27 cellular contexts compared by ENCODE assay signal in genomic region chr5:166823360-166823759, GRCh38.
"Had no signal": no experiment of that assay in that cellular context is flagged by ENCODE, and none has a peak within 500 bp of the region (broad histone marks: within the 10 kb centered on the region; RNA-seq: fewer than 3 reads in every experiment).

No MANE protein-coding gene starts in this region.

- FAIRE-seq: urothelium cell line had no signal

- H3K4me1 ChIP-seq: neural progenitor cell, parathyroid adenoma, psoas muscle, spleen, stomach, thyroid gland, tibial nerve, upper lobe of left lung, vagina had no signal

- H3K4me2 ChIP-seq: neural progenitor cell, smooth muscle cell had no signal

- H3K9ac ChIP-seq: neural progenitor cell, parathyroid adenoma had no signal

- H3K9me3 ChIP-seq: ovary, psoas muscle, right lobe of liver, stomach, thoracic aorta, thyroid gland, tibial nerve, upper lobe of left lung, vagina had no signal

- H3K27me3 ChIP-seq: neural progenitor cell, ovary, right lobe of liver, spleen, stomach, thyroid gland, tibial nerve, upper lobe of left lung, vagina had no signal

- H2AFZ ChIP-seq: neural progenitor cell, parathyroid adenoma had no signal

- ATAC-seq: natural killer cell; psoas muscle; right cardiac atrium; stimulated activated effector memory CD8-positive, alpha-beta T cell treated with anti-CD3 and anti-CD28 coated beads, Interleukin-12 subunit alpha, Interleukin-12 subunit beta, amount 100 ng/mL, for 72 hours; stimulated activated naive B cell treated with anti-CD40 and anti-IgM and Interleukin-4, amounts not matched to agents 10 μg/mL and 1 μg/mL and 100 μg/mL, for 72 hours had no signal

- H3K4me3 ChIP-seq: neural progenitor cell, ovary, psoas muscle, right lobe of liver, skin epidermis, smooth muscle cell, spleen, stomach, thoracic aorta, thyroid gland, tibial nerve, upper lobe of left lung, vagina had no signal

- DNase-seq: natural killer cell; occipital lobe; ovary; posterior cingulate gyrus; psoas muscle; right cardiac atrium; right lobe of liver; spleen; stimulated activated CD4-positive, alpha-beta T cell treated with anti-CD3 and anti-CD28 coated beads, Interleukin-12 subunit alpha, Interleukin-12 subunit beta, amount 100 ng/mL, for 4 hours; stimulated activated CD4-positive, alpha-beta T cell treated with anti-CD3 and anti-CD28 coated beads, Interleukin-2, amount 100 ng/mL, for 24 hours; stimulated activated CD4-positive, alpha-beta T cell treated with anti-CD3 and anti-CD28 coated beads, Interleukin-2, amount 100 ng/mL, for 48 hours; stimulated activated CD4-positive, alpha-beta T cell treated with anti-CD3 and anti-CD28 coated beads, Interleukin-4, amount 100 ng/mL, for 24 hours; stimulated activated naive B cell treated with anti-CD40 and anti-IgM and Interleukin-4, amounts not matched to agents 10 μg/mL and 1 μg/mL and 100 μg/mL, for 72 hours; stimulated activated naive CD4-positive, alpha-beta T cell treated with Interleukin-2 at 50 U/mL for 16 hours; stomach; thyroid gland; trophoblast cell; upper lobe of left lung had no signal

- H3K27ac ChIP-seq: neural progenitor cell, ovary, parathyroid adenoma, psoas muscle, right lobe of liver, skin epidermis, spleen, stomach, thoracic aorta, thyroid gland, tibial nerve, upper lobe of left lung, vagina had no signal

- H3K79me2 ChIP-seq: parathyroid adenoma had no signal

- H3K36me3 ChIP-seq: neural progenitor cell, right lobe of liver, spleen, stomach, thoracic aorta, thyroid gland, tibial nerve, upper lobe of left lung, vagina had no signal
